2 cellular contexts compared by ENCODE assay signal in the genomic region with DNA sequence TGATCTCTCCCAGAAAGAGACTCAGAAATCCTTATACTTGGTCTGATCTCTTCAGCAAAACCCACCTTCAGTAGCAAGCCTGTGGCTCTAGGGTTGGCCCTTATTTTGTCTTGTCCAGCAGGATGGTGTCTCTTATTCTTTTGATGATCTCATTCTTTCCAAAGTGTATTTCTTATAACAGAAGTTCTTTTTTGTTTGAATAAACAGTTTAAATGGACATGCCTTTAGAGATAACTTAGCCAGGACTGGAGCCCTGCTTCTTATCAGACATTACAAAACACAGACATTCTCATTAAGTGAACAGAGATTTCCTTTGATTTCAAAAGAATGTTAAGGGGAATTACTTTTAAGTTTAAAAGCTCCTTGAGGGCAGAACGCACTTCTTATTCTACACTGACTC.
TF ChIP-seq lines count a peak whose summit lies in the region.

No MANE protein-coding gene starts in this region.

TF ChIP-seq in SK-N-SH, 30 proteins besides CTCF, POLR2A, EP300 and RAD21:
- 0 out of 2 replicates have a peak, but pooled peaks have one; percentile 9 for TF ChIP-seq TCF12 (IDR thresholded peaks at IDR 0.05)
- TF ChIP-seq REST (IDR thresholded peaks at IDR 0.05; ENCODE audit: low read depth, low read length), result no peak
TF ChIP-seq in SK-N-SH: peak in this region for 1.

TF ChIP-seq in endothelial cell of umbilical vein, 7 proteins besides CTCF, POLR2A, EP300 and RAD21:
- TF ChIP-seq JUN (IDR thresholded peaks at IDR 0.05; ENCODE audit: borderline replicate concordance, insufficient read depth, insufficient read length, low read depth), result no peak
- no peak for TF ChIP-seq POLR2AphosphoS5 (IDR thresholded peaks at IDR 0.05; ENCODE audit: insufficient read depth, low read depth, low read length)
- TF ChIP-seq FOS (IDR thresholded peaks at IDR 0.05; ENCODE audit: borderline replicate concordance, insufficient read depth, low read length), result no peak
- no peak for TF ChIP-seq GATA2 (IDR thresholded peaks at IDR 0.05; ENCODE audit: insufficient read depth, insufficient read length, low read depth, low read length)
- TF ChIP-seq MYC (IDR thresholded peaks at IDR 0.05; ENCODE audit: low read depth, low read length), result no peak
- no peak for TF ChIP-seq EZH2 (IDR thresholded peaks at IDR 0.05; ENCODE audit: borderline replicate concordance, low read depth, low read length, severe bottlenecking)
- TF ChIP-seq MAX (IDR thresholded peaks at IDR 0.05; ENCODE audit: insufficient read depth, insufficient read length), result no peak
